ENCODE assay signal across 1 cellular context in genomic region chr3:51995346-51996156, GRCh38.
A peak's percentile ranks its signal among the peaks of the same experiment; 100 is the strongest.
TF ChIP-seq lines count a peak whose summit lies in the region.

TSS of gene RPL29 (minus strand) at chr3:51995895. CDS start at chr3:51995461, 434 bp downstream.

TF ChIP-seq in HepG2, 621 proteins besides CTCF, POLR2A, EP300 and RAD21 (continued from another document and continues in another):
- TF ChIP-seq ARID3A (IDR thresholded peaks at IDR 0.05; ENCODE audit: low read depth, low read length), result peak; percentile 14; the same call in 1 of the 2 replicates
- peak; percentile 95 for TF ChIP-seq ZFP91 (CRISPR knock-in tag; IDR thresholded peaks at IDR 0.05; ENCODE audit: borderline replicate concordance)
- TF ChIP-seq NR3C1 (CRISPR knock-in tag; IDR thresholded peaks at IDR 0.05), result no peak
- TF ChIP-seq ZNF282 (IDR thresholded peaks at IDR 0.05; ENCODE audit: partially characterized antibody), result no peak
- TF ChIP-seq ZNF275 (CRISPR knock-in tag; IDR thresholded peaks at IDR 0.05; ENCODE audit: borderline replicate concordance), result peak; percentile 86
- peak in 1 of 2 experiments; percentile 40; a peak in 1 of 4 replicates for TF ChIP-seq NR2F1 (CRISPR knock-in tag; IDR thresholded peaks at IDR 0.05)
- no peak for TF ChIP-seq HIC2 (CRISPR knock-in tag; IDR thresholded peaks at IDR 0.05; ENCODE audit: low read depth)
- no peak for TF ChIP-seq ZNF280D (CRISPR knock-in tag; IDR thresholded peaks at IDR 0.05)
- TF ChIP-seq ZNF235 (CRISPR knock-in tag; IDR thresholded peaks at IDR 0.05; ENCODE audit: borderline replicate concordance), result no peak
- TF ChIP-seq MTA1 (CRISPR knock-in tag; IDR thresholded peaks at IDR 0.05; ENCODE audit: borderline replicate concordance), result peak; percentile 64; the same call in 1 of the 2 replicates
- peak; percentile 82; the same call in 1 of the 2 replicates for TF ChIP-seq ZNF264 (CRISPR knock-in tag; IDR thresholded peaks at IDR 0.05)
- TF ChIP-seq MZF1 (CRISPR knock-in tag; IDR thresholded peaks at IDR 0.05; ENCODE audit: borderline replicate concordance), result no peak
- TF ChIP-seq ZNF619 (CRISPR knock-in tag; IDR thresholded peaks at IDR 0.05), result peak; percentile 50; the same call in 1 of the 2 replicates
- no peak for TF ChIP-seq ZFP36 (IDR thresholded peaks at IDR 0.05; ENCODE audit: borderline replicate concordance, low read depth, low read length, partially characterized antibody)
- TF ChIP-seq POLR2AphosphoS5 (IDR thresholded peaks at IDR 0.05; ENCODE audit: low read depth, low read length), result peak; percentile 98
- TF ChIP-seq TBL1XR1 (IDR thresholded peaks at IDR 0.05; ENCODE audit: borderline replicate concordance, low read length, partially characterized antibody), result peak; percentile 74
- no peak for TF ChIP-seq ZNF530 (CRISPR knock-in tag; IDR thresholded peaks at IDR 0.05; ENCODE audit: low read depth)
- TF ChIP-seq ZSCAN29 (CRISPR knock-in tag; conservative IDR thresholded peaks at IDR 0.05), result no peak; the same call in 1 of the 2 replicates
- TF ChIP-seq GTF3A (CRISPR knock-in tag; conservative IDR thresholded peaks at IDR 0.05), result no peak
- TF ChIP-seq MXI1 (IDR thresholded peaks at IDR 0.05; ENCODE audit: borderline replicate concordance, low read depth, low read length), result peak; percentile 89; the same call in 2 of the 3 replicates
- peak; percentile 48; the same call in 1 of the 2 replicates for TF ChIP-seq HBP1 (CRISPR knock-in tag; IDR thresholded peaks at IDR 0.05; ENCODE audit: low read depth)
- TF ChIP-seq GLMP (CRISPR knock-in tag; IDR thresholded peaks at IDR 0.05; ENCODE audit: borderline replicate concordance), result no peak
- TF ChIP-seq ZNF138 (CRISPR knock-in tag; IDR thresholded peaks at IDR 0.05; ENCODE audit: low read depth), result no peak
- TF ChIP-seq MLXIP (CRISPR knock-in tag; IDR thresholded peaks at IDR 0.05; ENCODE audit: borderline replicate concordance), result peak; percentile 61; the same call in 1 of the 2 replicates
- TF ChIP-seq DPF2 (CRISPR knock-in tag; IDR thresholded peaks at IDR 0.05; ENCODE audit: borderline replicate concordance, low read depth), result no peak
- TF ChIP-seq ZHX2 (IDR thresholded peaks at IDR 0.05; ENCODE audit: low read depth), result peak; percentile 85; the same call in 1 of the 2 replicates
- peak; percentile 64; the same call in 1 of the 2 replicates for TF ChIP-seq ZHX2 (CRISPR knock-in tag; IDR thresholded peaks at IDR 0.05; ENCODE audit: borderline replicate concordance)
- TF ChIP-seq HNRNPK (IDR thresholded peaks at IDR 0.05; ENCODE audit: low read depth, low read length, poor library complexity, severe bottlenecking), result no peak
- TF ChIP-seq HNF1B (CRISPR knock-in tag; IDR thresholded peaks at IDR 0.05), result peak; percentile 90
